In genomic region chr14:53192023-53192422, GRCh38 we compare ENCODE assay signal across 19 cellular contexts.
"Had no signal": no experiment of that assay in that cellular context is flagged by ENCODE, and none has a peak within 500 bp of the region (broad histone marks: within the 10 kb centered on the region; RNA-seq: fewer than 3 reads in every experiment).

No MANE protein-coding gene starts in this region.

- H3K9me3 Mint-ChIP-seq: brain; immature natural killer cell; T-helper 2 cell treated with Interferon-gamma antibody and Interleukin-4, amounts not matched to agents 5 μg/mL and 100 μg/mL, for 36 hours had no signal

- H3K4me3 ChIP-seq: esophagus squamous epithelium, lower lobe of right lung, psoas muscle, right lobe of liver had no signal

- DNase-seq: activated CD4-positive, alpha-beta T cell treated with anti-CD3 and anti-CD28 coated beads, Interleukin-2, amount 50 U/mL, for 1 hour; activated CD8-positive, alpha-beta memory T cell treated with anti-CD3 and anti-CD28 coated beads for 24 hours; activated naive CD4-positive, alpha-beta T cell treated with anti-CD3 and anti-CD28 coated beads, Interleukin-2, amount 50 U/mL, for 16 hours; amygdala; cortex of kidney; effector CD4-positive, alpha-beta T cell; esophagus squamous epithelium; head of caudate nucleus; immature natural killer cell; lower lobe of right lung; midbrain; psoas muscle; right lobe of liver; stimulated activated CD4-positive, alpha-beta T cell treated with anti-CD3 and anti-CD28 coated beads, Interleukin-12 subunit alpha, Interleukin-12 subunit beta, amount 100 ng/mL, for 4 hours; stimulated activated CD4-positive, alpha-beta T cell treated with anti-CD3 and anti-CD28 coated beads, Interleukin-2, amount 100 ng/mL, for 24 hours; trophoblast cell had no signal

- H3K4me1 Mint-ChIP-seq: immature natural killer cell had no signal

- ATAC-seq: activated CD4-positive, CD25-positive, alpha-beta regulatory T cell treated with anti-CD3 and anti-CD28 coated beads, Interleukin-2, amount 50 U/mL, for 24 hours; lower lobe of right lung; psoas muscle; right lobe of liver had no signal

- H3K27ac Mint-ChIP-seq: brain; immature natural killer cell; T-helper 2 cell treated with Interferon-gamma antibody and Interleukin-4, amounts not matched to agents 5 μg/mL and 100 μg/mL, for 36 hours had no signal

- H3K36me3 Mint-ChIP-seq: brain had no signal

- H3K4me3 Mint-ChIP-seq: brain; immature natural killer cell; T-helper 2 cell treated with Interferon-gamma antibody and Interleukin-4, amounts not matched to agents 5 μg/mL and 100 μg/mL, for 36 hours had no signal
